ENCODE assay signal across 12 cellular contexts in the genomic region with DNA sequence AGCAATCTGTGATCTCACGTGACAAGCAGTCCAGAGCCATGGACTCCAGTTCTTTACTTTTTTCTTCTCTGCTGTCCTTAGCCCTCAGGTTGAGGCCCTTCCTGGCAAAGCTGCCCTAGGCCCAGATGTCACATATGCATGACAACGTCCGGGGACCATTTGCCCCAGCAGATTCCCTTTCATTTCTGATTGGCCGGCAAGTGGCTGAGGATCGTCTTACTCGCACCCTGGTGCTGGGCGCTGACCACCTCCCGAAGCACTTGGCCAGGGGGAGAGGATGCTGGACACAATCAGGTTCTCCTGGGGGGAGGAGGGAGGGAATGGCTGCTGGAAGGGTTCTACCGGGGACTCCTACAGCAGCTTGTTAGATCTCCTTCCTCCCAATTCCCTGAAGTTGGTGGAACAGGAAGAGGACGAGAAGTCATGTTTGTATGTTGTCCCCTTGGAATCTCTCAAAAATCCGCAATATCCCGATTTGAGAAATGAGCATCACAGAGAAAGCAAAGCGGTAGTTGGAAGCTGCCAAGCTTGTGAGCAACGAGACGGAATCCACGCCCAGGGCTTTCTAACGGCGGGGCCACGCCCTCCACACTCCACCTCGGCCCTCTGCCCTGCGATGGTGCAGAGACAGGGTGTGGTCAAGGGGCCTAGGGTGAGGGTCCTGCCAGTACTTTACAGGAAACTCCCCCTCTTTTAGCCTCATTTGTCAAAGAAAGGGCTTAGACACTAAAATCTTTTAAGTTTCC.
DNase-seq lines count a peak whose midpoint lies in the region; ATAC-seq and TF ChIP-seq lines count a peak whose summit lies in the region.
"Had no signal": no experiment of that assay in that cellular context is flagged by ENCODE, and none has a peak within 500 bp of the region (broad histone marks: within the 10 kb centered on the region; RNA-seq: fewer than 3 reads in every experiment).

No MANE protein-coding gene starts in this region.

- intact Hi-C loops in activated CD4-positive, alpha-beta T cell treated with anti-CD3 and anti-CD28 coated beads for 36 hours (cut with DNase I, micrococcal nuclease): no loop called here
- intact Hi-C loops in left cardiac atrium (cut with DNase I): loop anchor here in 1 of 2 donors (10.0 kb wide), 1 partner anchor 138 kb away; a partner anchor contains a TSS

- H3K27me3 Mint-ChIP-seq in activated CD4-positive, alpha-beta T cell treated with anti-CD3 and anti-CD28 coated beads for 36 hours: no peaks in the 10 kb centered on the region

- H3K4me1 Mint-ChIP-seq in activated CD4-positive, alpha-beta T cell treated with anti-CD3 and anti-CD28 coated beads for 36 hours: peaks cover 18% of the 10 kb centered on the region

- peak overlapping the region; percentile 37 for H3K27ac Mint-ChIP-seq in activated CD4-positive, alpha-beta T cell treated with anti-CD3 and anti-CD28 coated beads for 36 hours
- H3K27ac Mint-ChIP-seq: IgD-negative memory B cell had no signal

- no peaks in the 10 kb centered on the region for H3K36me3 Mint-ChIP-seq in activated CD4-positive, alpha-beta T cell treated with anti-CD3 and anti-CD28 coated beads for 36 hours (ENCODE audit: low read depth)
- H3K36me3 Mint-ChIP-seq: IgD-negative memory B cell had no signal

- WGBS in SK-N-SH (ENCODE audit: low lambda C conversion rate): 90% methylated on average over 21 of the region's 21 CpGs
- WGBS in suprapubic skin: 23% methylated on average over 20 of the region's 21 CpGs

- no peaks in the 10 kb centered on the region for H3K36me3 ChIP-seq in SK-N-SH (replicated peaks in 1 of 2; ENCODE audit: control insufficient read depth in 1 of 2, insufficient read depth in 2 of 2, low read length in 1 of 2)
- H3K36me3 ChIP-seq in suprapubic skin: no peaks in the 10 kb centered on the region
- H3K36me3 ChIP-seq: Peyer's patch had no signal

- ATAC-seq in activated CD4-positive, alpha-beta T cell treated with anti-CD3 and anti-CD28 coated beads for 36 hours: peak; percentile 60
- peak; percentile 34 to 86 for ATAC-seq in left cardiac atrium

- H3K27ac ChIP-seq in SK-N-SH (ENCODE audit: low read depth in 2 of 2, low read length in 1 of 2): peak overlapping the region in 1 of 2 experiments; percentile 32; a peak in 2 of 4 replicates
- peak overlapping the region; percentile 76 for H3K27ac ChIP-seq in suprapubic skin

- TF ChIP-seq RAD21 in SK-N-SH (IDR thresholded peaks at IDR 0.05; ENCODE audit: low read length): no peak

- H3K9me3 ChIP-seq in SK-N-SH (no peaks in the 10 kb centered on the region), suprapubic skin (no peaks in the 10 kb centered on the region)
- H3K9me3 ChIP-seq: Peyer's patch had no signal

- H3K79me2 ChIP-seq in SK-N-SH (ENCODE audit: insufficient read depth): no peaks in the 10 kb centered on the region

- no peaks in the 10 kb centered on the region for H3F3A ChIP-seq in SK-N-SH (replicated peaks; ENCODE audit: insufficient read depth)

- no peak for TF ChIP-seq POLR2A in suprapubic skin (IDR thresholded peaks at IDR 0.05)

- no peaks in the 10 kb centered on the region for H3K4me1 ChIP-seq in SK-N-SH (ENCODE audit: control insufficient read depth in 1 of 2, insufficient read depth in 2 of 2, low read depth in 1 of 2, low read length in 1 of 2)
- peaks cover 12% of the 10 kb centered on the region for H3K4me1 ChIP-seq in suprapubic skin

- TF ChIP-seq CTCF in SK-N-SH (IDR thresholded peaks at IDR 0.05) (no peak), suprapubic skin (IDR thresholded peaks at IDR 0.05) (no peak)

- POLR2A ChIA-PET in activated CD4-positive, alpha-beta T cell treated with anti-CD3 and anti-CD28 coated beads for 36 hours (lab: Charles Lee): interaction anchor here (0.9 kb wide), 1 partner anchor 12 kb away, joined by 3 read pairs; no protein-coding TSS in a partner anchor
- POLR2A ChIA-PET in SK-N-SH (lab: Yijun Ruan, JAX): no interaction called here

- no peaks in the 10 kb centered on the region for H3K27me3 ChIP-seq in SK-N-SH (ENCODE audit: insufficient read depth)
- no peaks in the 10 kb centered on the region for H3K27me3 ChIP-seq in suprapubic skin
- H3K27me3 ChIP-seq: Peyer's patch had no signal

- H4K20me1 ChIP-seq in SK-N-SH (ENCODE audit: insufficient read depth): no peaks in the 10 kb centered on the region

- H3K4me3 ChIP-seq in SK-N-SH (ENCODE audit: low read depth in 2 of 2, low read length in 1 of 2): no peak overlapping the region
- H3K4me3 ChIP-seq in suprapubic skin: peak overlapping the region; percentile 6
- H3K4me3 ChIP-seq: Peyer's patch had no signal

- CTCF ChIA-PET in activated CD4-positive, alpha-beta T cell treated with anti-CD3 and anti-CD28 coated beads for 36 hours (lab: Charles Lee): interaction anchor here (1.3 kb wide), 1 partner anchor 8 kb away, joined by 3 read pairs; no protein-coding TSS in a partner anchor
- CTCF ChIA-PET in SK-N-SH (lab: Yijun Ruan, JAX): interaction anchor here (0.6 to 1.3 kb wide), 3 partner anchors 12 to 977 kb away, joined by 3 to 4 read pairs (median 3); no protein-coding TSS in a partner anchor

- no peak for TF ChIP-seq EP300 in SK-N-SH (IDR thresholded peaks at IDR 0.05; ENCODE audit: borderline replicate concordance in 1 of 2, low read depth in 1 of 2, low read length in 1 of 2)
- TF ChIP-seq EP300 in suprapubic skin (IDR thresholded peaks at IDR 0.05): no peak

- H3K9me2 ChIP-seq in SK-N-SH: no peaks in the 10 kb centered on the region

- H3K9ac ChIP-seq in SK-N-SH: no peak overlapping the region

- peak overlapping the region; percentile 60; the same call in 1 of the 2 replicates for H2AFZ ChIP-seq in SK-N-SH (ENCODE audit: low read depth)

- 0 out of 2 replicates have a peak overlapping the region, but pooled peaks have one; percentile 10 for H3K4me2 ChIP-seq in SK-N-SH

- peak; percentile 36 for DNase-seq in activated CD4-positive, alpha-beta T cell treated with anti-CD3 and anti-CD28 coated beads for 36 hours
- no peak for DNase-seq in activated CD4-positive, alpha-beta T cell treated with anti-CD3 and anti-CD28 coated beads, Interleukin-2, amount 50 U/mL, for 4 hours
- peak; percentile 14 for DNase-seq in SK-N-SH
- DNase-seq in left cardiac atrium: peak; percentile 66
- no peak for DNase-seq in suprapubic skin (ENCODE audit: low spot score in 2 of 2)
- DNase-seq in medulla oblongata (ENCODE audit: extremely low spot score): no peak
- DNase-seq in Kasumi-1 (lab: John Stamatoyannopoulos, UW): no peak
- DNase-seq in HK-2 (ENCODE audit: unreplicated experiment): no peak
- DNase-seq: 8988T, Peyer's patch, retina had no signal

- H3K9me3 Mint-ChIP-seq in activated CD4-positive, alpha-beta T cell treated with anti-CD3 and anti-CD28 coated beads for 36 hours (ENCODE audit: low read depth): no peaks in the 10 kb centered on the region
- H3K9me3 Mint-ChIP-seq: IgD-negative memory B cell had no signal

- no peak overlapping the region for H3K4me3 Mint-ChIP-seq in activated CD4-positive, alpha-beta T cell treated with anti-CD3 and anti-CD28 coated beads for 36 hours

TF ChIP-seq in SK-N-SH, 30 proteins besides CTCF, POLR2A, EP300 and RAD21:
- no peak for TF ChIP-seq GATA2 (CRISPR knock-in tag; IDR thresholded peaks at IDR 0.05)
- TF ChIP-seq, protein P1, sequence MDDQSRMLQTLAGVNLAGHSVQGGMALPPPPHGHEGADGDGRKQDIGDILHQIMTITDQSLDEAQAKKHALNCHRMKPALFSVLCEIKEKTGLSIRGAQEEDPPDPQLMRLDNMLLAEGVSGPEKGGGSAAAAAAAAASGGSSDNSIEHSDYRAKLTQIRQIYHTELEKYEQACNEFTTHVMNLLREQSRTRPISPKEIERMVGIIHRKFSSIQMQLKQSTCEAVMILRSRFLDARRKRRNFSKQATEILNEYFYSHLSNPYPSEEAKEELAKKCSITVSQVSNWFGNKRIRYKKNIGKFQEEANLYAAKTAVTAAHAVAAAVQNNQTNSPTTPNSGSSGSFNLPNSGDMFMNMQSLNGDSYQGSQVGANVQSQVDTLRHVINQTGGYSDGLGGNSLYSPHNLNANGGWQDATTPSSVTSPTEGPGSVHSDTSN (IDR thresholded peaks at IDR 0.05): no peak
- no peak for TF ChIP-seq ELF1 (IDR thresholded peaks at IDR 0.05)
- no peak for TF ChIP-seq TCF12 (IDR thresholded peaks at IDR 0.05)
- no peak for TF ChIP-seq YY1 (IDR thresholded peaks at IDR 0.05; ENCODE audit: low read depth)
- no peak for TF ChIP-seq FOXM1 (IDR thresholded peaks at IDR 0.05; ENCODE audit: low read depth)
- TF ChIP-seq JUND (IDR thresholded peaks at IDR 0.05): no peak
- TF ChIP-seq, protein P2, sequence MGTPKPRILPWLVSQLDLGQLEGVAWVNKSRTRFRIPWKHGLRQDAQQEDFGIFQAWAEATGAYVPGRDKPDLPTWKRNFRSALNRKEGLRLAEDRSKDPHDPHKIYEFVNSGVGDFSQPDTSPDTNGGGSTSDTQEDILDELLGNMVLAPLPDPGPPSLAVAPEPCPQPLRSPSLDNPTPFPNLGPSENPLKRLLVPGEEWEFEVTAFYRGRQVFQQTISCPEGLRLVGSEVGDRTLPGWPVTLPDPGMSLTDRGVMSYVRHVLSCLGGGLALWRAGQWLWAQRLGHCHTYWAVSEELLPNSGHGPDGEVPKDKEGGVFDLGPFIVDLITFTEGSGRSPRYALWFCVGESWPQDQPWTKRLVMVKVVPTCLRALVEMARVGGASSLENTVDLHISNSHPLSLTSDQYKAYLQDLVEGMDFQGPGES (IDR thresholded peaks at IDR 0.05; ENCODE audit: low read depth, low read length): no peak
- TF ChIP-seq, protein P3, sequence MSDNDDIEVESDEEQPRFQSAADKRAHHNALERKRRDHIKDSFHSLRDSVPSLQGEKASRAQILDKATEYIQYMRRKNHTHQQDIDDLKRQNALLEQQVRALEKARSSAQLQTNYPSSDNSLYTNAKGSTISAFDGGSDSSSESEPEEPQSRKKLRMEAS (IDR thresholded peaks at IDR 0.05; ENCODE audit: low read depth): no peak
- TF ChIP-seq GABPA (IDR thresholded peaks at IDR 0.05; ENCODE audit: low read depth): no peak
- TF ChIP-seq SIN3A (IDR thresholded peaks at IDR 0.05; ENCODE audit: borderline replicate concordance, low read depth, low read length): no peak
- TF ChIP-seq RCOR1 (IDR thresholded peaks at IDR 0.05; ENCODE audit: low read length): no peak
- TF ChIP-seq MEF2A (IDR thresholded peaks at IDR 0.05; ENCODE audit: borderline replicate concordance, low read depth): no peak
- TF ChIP-seq CHD2 (IDR thresholded peaks at IDR 0.05; ENCODE audit: low read length, partially characterized antibody): no peak
- TF ChIP-seq TEAD4 (IDR thresholded peaks at IDR 0.05; ENCODE audit: borderline replicate concordance, insufficient read depth): no peak

Comparison
In these comparisons a context has a peak if more than half of its experiments do, and no peak if none do; other contexts are left out.
1. DNase-seq: peak in activated CD4-positive, alpha-beta T cell treated with anti-CD3 and anti-CD28 coated beads for 36 hours (single experiment), SK-N-SH (single experiment) and left cardiac atrium (single experiment); none in activated CD4-positive, alpha-beta T cell treated with anti-CD3 and anti-CD28 coated beads, Interleukin-2, amount 50 U/mL, for 4 hours (0 of 2), suprapubic skin (0 of 2), medulla oblongata (single experiment), Kasumi-1 (0 of 2) and HK-2 (single experiment).